Comparison of ENCODE assay signal across 30 cellular contexts in genomic region chr10:84212015-84212414, GRCh38. TPM values are rescaled to one million over a fixed set of nuclear protein-coding genes. Genes with fewer than 3 reads are reported as not detected.
"Had no signal": no experiment of that assay in that cellular context is flagged by ENCODE, and none has a peak within 500 bp of the region (broad histone marks: within the 10 kb centered on the region; RNA-seq: fewer than 3 reads in every experiment).

No MANE protein-coding gene starts in this region.

- H3K27me3 ChIP-seq: ascending aorta, dorsolateral prefrontal cortex, foreskin keratinocyte, gastrocnemius medialis had no signal

- H3K36me3 Mint-ChIP-seq: activated CD4-positive, alpha-beta memory T cell treated with anti-CD3 and anti-CD28 coated beads for 36 hours; activated naive CD4-positive, alpha-beta T cell treated with anti-CD3 and anti-CD28 coated beads, Interleukin-2, amount 10 ng/mL, durations not matched to agents 7 days and 5 days; activated naive CD4-positive, alpha-beta T cell treated with anti-CD3 and anti-CD28 coated beads, Interleukin-2, amount 50 U/mL, for 72 hours; activated naive CD8-positive, alpha-beta T cell treated with anti-CD3 and anti-CD28 coated beads, Interleukin-2, amount 10 ng/mL, durations not matched to agents 7 days and 5 days; brain had no signal

- H3K27me3 Mint-ChIP-seq: activated CD4-positive, alpha-beta T cell treated with anti-CD3 and anti-CD28 coated beads for 36 hours; brain; central memory CD8-positive, alpha-beta T cell had no signal

- H3K9me3 Mint-ChIP-seq: activated CD4-positive, alpha-beta memory T cell treated with anti-CD3 and anti-CD28 coated beads for 36 hours; activated CD4-positive, alpha-beta T cell treated with anti-CD3 and anti-CD28 coated beads, Interleukin-2, amount 10 ng/mL, durations not matched to agents 24 days and 14 days; activated naive CD4-positive, alpha-beta T cell treated with anti-CD3 and anti-CD28 coated beads, Interleukin-2, amount 10 ng/mL, durations not matched to agents 7 days and 5 days; activated naive CD4-positive, alpha-beta T cell treated with anti-CD3 and anti-CD28 coated beads, Interleukin-2, amount 50 U/mL, for 72 hours; activated naive CD8-positive, alpha-beta T cell treated with anti-CD3 and anti-CD28 coated beads, Interleukin-2, amount 10 ng/mL, durations not matched to agents 7 days and 5 days; activated T-cell treated with anti-CD3 and anti-CD28 coated beads, Interleukin-2, amount 50 U/mL, for 24 hours; activated T-cell treated with anti-CD3 and anti-CD28 coated beads, Interleukin-2, amount 50 U/mL, for 72 hours; brain; central memory CD8-positive, alpha-beta T cell; dendritic cell treated with granulocyte-macrophage colony-stimulating factor and Interleukin-4, amounts not matched to agents 40 ng/mL and 50 ng/mL, for 4 days; endodermal cell had no signal

- DNase-seq: activated CD4-positive, alpha-beta memory T cell treated with anti-CD3 and anti-CD28 coated beads for 36 hours; activated CD4-positive, alpha-beta T cell treated with anti-CD3 and anti-CD28 coated beads for 36 hours; activated CD4-positive, alpha-beta T cell treated with anti-CD3 and anti-CD28 coated beads, Interleukin-2, amount 10 ng/mL, durations not matched to agents 24 days and 14 days; activated CD4-positive, CD25-positive, alpha-beta regulatory T cell; activated CD4-positive, CD25-positive, alpha-beta regulatory T cell treated with anti-CD3 and anti-CD28 coated beads, Interleukin-2, amount 50 U/mL, for 72 hours; activated CD8-positive, alpha-beta memory T cell treated with anti-CD3 and anti-CD28 coated beads, Interleukin-2, amount 50 U/mL, for 48 hours; activated gamma-delta T cell; activated naive CD4-positive, alpha-beta T cell; activated naive CD4-positive, alpha-beta T cell treated with anti-CD3 and anti-CD28 coated beads, Interleukin-2, amount 10 ng/mL, durations not matched to agents 7 days and 5 days; activated naive CD8-positive, alpha-beta T cell treated with anti-CD3 and anti-CD28 coated beads, Interleukin-2, amount 10 ng/mL, durations not matched to agents 7 days and 5 days; activated T-cell treated with anti-CD3 and anti-CD28 coated beads for 4 hours; activated T-cell treated with anti-CD3 and anti-CD28 coated beads, Interleukin-2, amount 50 U/mL, for 24 hours; activated T-cell treated with anti-CD3 and anti-CD28 coated beads, Interleukin-2, amount 50 U/mL, for 72 hours; dorsolateral prefrontal cortex; effector memory CD4-positive, alpha-beta T cell; endodermal cell; foreskin keratinocyte; gastrocnemius medialis; glutamatergic neuron; T-helper 2 cell had no signal

- H3K4me1 Mint-ChIP-seq: activated CD4-positive, alpha-beta T cell treated with anti-CD3 and anti-CD28 coated beads for 36 hours; activated CD4-positive, alpha-beta T cell treated with anti-CD3 and anti-CD28 coated beads, Interleukin-2, amount 10 ng/mL, durations not matched to agents 24 days and 14 days; activated naive CD4-positive, alpha-beta T cell treated with anti-CD3 and anti-CD28 coated beads, Interleukin-2, amount 10 ng/mL, durations not matched to agents 7 days and 5 days; activated naive CD8-positive, alpha-beta T cell treated with anti-CD3 and anti-CD28 coated beads, Interleukin-2, amount 10 ng/mL, durations not matched to agents 7 days and 5 days; brain; central memory CD8-positive, alpha-beta T cell; endodermal cell had no signal

- ATAC-seq: activated CD4-positive, alpha-beta T cell treated with anti-CD3 and anti-CD28 coated beads for 36 hours; activated naive CD4-positive, alpha-beta T cell treated with anti-CD3 and anti-CD28 coated beads, Interleukin-2, amount 50 U/mL, for 72 hours; activated T-cell treated with anti-CD3 and anti-CD28 coated beads, Interleukin-2, amount 50 U/mL, for 72 hours; foreskin keratinocyte; gastrocnemius medialis had no signal

- H3K4me3 ChIP-seq: ascending aorta, coronary artery, dorsolateral prefrontal cortex, esophagus muscularis mucosa, gastrocnemius medialis had no signal

- H3K4me3 Mint-ChIP-seq: activated CD4-positive, alpha-beta memory T cell treated with anti-CD3 and anti-CD28 coated beads for 36 hours; activated CD4-positive, alpha-beta T cell treated with anti-CD3 and anti-CD28 coated beads for 36 hours; activated CD4-positive, alpha-beta T cell treated with anti-CD3 and anti-CD28 coated beads, Interleukin-2, amount 10 ng/mL, durations not matched to agents 24 days and 14 days; activated naive CD4-positive, alpha-beta T cell treated with anti-CD3 and anti-CD28 coated beads, Interleukin-2, amount 10 ng/mL, durations not matched to agents 7 days and 5 days; activated naive CD8-positive, alpha-beta T cell treated with anti-CD3 and anti-CD28 coated beads, Interleukin-2, amount 10 ng/mL, durations not matched to agents 7 days and 5 days; activated T-cell treated with anti-CD3 and anti-CD28 coated beads, Interleukin-2, amount 50 U/mL, for 24 hours; activated T-cell treated with anti-CD3 and anti-CD28 coated beads, Interleukin-2, amount 50 U/mL, for 72 hours; brain; central memory CD8-positive, alpha-beta T cell; dendritic cell treated with granulocyte-macrophage colony-stimulating factor and Interleukin-4, amounts not matched to agents 40 ng/mL and 50 ng/mL, for 4 days; endodermal cell had no signal

- H3K4me1 ChIP-seq: ascending aorta, esophagus muscularis mucosa, foreskin keratinocyte, gastrocnemius medialis had no signal

- H3K27ac Mint-ChIP-seq: activated CD4-positive, alpha-beta memory T cell treated with anti-CD3 and anti-CD28 coated beads for 36 hours; activated CD4-positive, alpha-beta T cell treated with anti-CD3 and anti-CD28 coated beads for 36 hours; activated CD4-positive, alpha-beta T cell treated with anti-CD3 and anti-CD28 coated beads, Interleukin-2, amount 10 ng/mL, durations not matched to agents 24 days and 14 days; activated naive CD4-positive, alpha-beta T cell treated with anti-CD3 and anti-CD28 coated beads, Interleukin-2, amount 10 ng/mL, durations not matched to agents 7 days and 5 days; activated naive CD4-positive, alpha-beta T cell treated with anti-CD3 and anti-CD28 coated beads, Interleukin-2, amount 50 U/mL, for 72 hours; activated naive CD8-positive, alpha-beta T cell treated with anti-CD3 and anti-CD28 coated beads, Interleukin-2, amount 10 ng/mL, durations not matched to agents 7 days and 5 days; activated T-cell treated with anti-CD3 and anti-CD28 coated beads, Interleukin-2, amount 50 U/mL, for 24 hours; activated T-cell treated with anti-CD3 and anti-CD28 coated beads, Interleukin-2, amount 50 U/mL, for 72 hours; brain; dendritic cell treated with granulocyte-macrophage colony-stimulating factor and Interleukin-4, amounts not matched to agents 40 ng/mL and 50 ng/mL, for 4 days; endodermal cell had no signal

- H3K36me3 ChIP-seq: ascending aorta, esophagus muscularis mucosa, gastrocnemius medialis had no signal

- H3K9me3 ChIP-seq: ascending aorta, esophagus muscularis mucosa, gastrocnemius medialis had no signal

- H3K27ac ChIP-seq: ascending aorta, coronary artery, dorsolateral prefrontal cortex, esophagus muscularis mucosa, foreskin keratinocyte, gastrocnemius medialis had no signal

RNA-seq across cellular contexts. Expression of gene LRIT2, which starts 13.3 kb away (rescaled TPM):
- total RNA-seq: activated CD4-positive, alpha-beta memory T cell treated with anti-CD3 and anti-CD28 coated beads for 36 hours; activated CD4-positive, alpha-beta T cell treated with anti-CD3 and anti-CD28 coated beads for 36 hours; activated CD4-positive, alpha-beta T cell treated with anti-CD3 and anti-CD28 coated beads, Interleukin-2, amount 10 ng/mL, durations not matched to agents 24 days and 14 days; activated naive CD4-positive, alpha-beta T cell treated with anti-CD3 and anti-CD28 coated beads, Interleukin-2, amount 50 U/mL, for 72 hours; activated naive CD8-positive, alpha-beta T cell treated with anti-CD3 and anti-CD28 coated beads, Interleukin-2, amount 10 ng/mL, durations not matched to agents 7 days and 5 days; activated T-cell treated with anti-CD3 and anti-CD28 coated beads, Interleukin-2, amount 50 U/mL, for 72 hours; ascending aorta; cerebellum; endodermal cell; epithelial cell of proximal tubule; foreskin keratinocyte; gastrocnemius medialis; T-helper 1 cell treated with Interleukin-12 subunit alpha and Interleukin-12 subunit beta and Interleukin-4 antibody, amounts not matched to agents 30 ng/mL and 1 ng/mL, for 36 hours had no signal

RNA-seq across cellular contexts. Expression of gene CDHR1, which starts 17.7 kb away (rescaled TPM):
- total RNA-seq: ascending aorta had no signal

RNA-seq across cellular contexts. Expression of gene LRIT1, which starts 29.3 kb away (rescaled TPM):
- total RNA-seq: activated CD4-positive, alpha-beta memory T cell treated with anti-CD3 and anti-CD28 coated beads for 36 hours; activated CD4-positive, alpha-beta T cell treated with anti-CD3 and anti-CD28 coated beads for 36 hours; activated CD4-positive, alpha-beta T cell treated with anti-CD3 and anti-CD28 coated beads, Interleukin-2, amount 10 ng/mL, durations not matched to agents 24 days and 14 days; activated naive CD4-positive, alpha-beta T cell treated with anti-CD3 and anti-CD28 coated beads, Interleukin-2, amount 50 U/mL, for 72 hours; activated naive CD8-positive, alpha-beta T cell treated with anti-CD3 and anti-CD28 coated beads, Interleukin-2, amount 10 ng/mL, durations not matched to agents 7 days and 5 days; activated T-cell treated with anti-CD3 and anti-CD28 coated beads, Interleukin-2, amount 50 U/mL, for 72 hours; ascending aorta; cerebellum; epithelial cell of proximal tubule; esophagus muscularis mucosa; foreskin keratinocyte; gastrocnemius medialis; T-helper 1 cell treated with Interleukin-12 subunit alpha and Interleukin-12 subunit beta and Interleukin-4 antibody, amounts not matched to agents 30 ng/mL and 1 ng/mL, for 36 hours had no signal

RNA-seq across cellular contexts. Expression of gene RGR, which starts 32.8 kb away (rescaled TPM):
- total RNA-seq: activated CD4-positive, alpha-beta memory T cell treated with anti-CD3 and anti-CD28 coated beads for 36 hours; activated CD4-positive, alpha-beta T cell treated with anti-CD3 and anti-CD28 coated beads for 36 hours; activated CD4-positive, alpha-beta T cell treated with anti-CD3 and anti-CD28 coated beads, Interleukin-2, amount 10 ng/mL, durations not matched to agents 24 days and 14 days; activated naive CD4-positive, alpha-beta T cell treated with anti-CD3 and anti-CD28 coated beads, Interleukin-2, amount 50 U/mL, for 72 hours; activated naive CD8-positive, alpha-beta T cell treated with anti-CD3 and anti-CD28 coated beads, Interleukin-2, amount 10 ng/mL, durations not matched to agents 7 days and 5 days; activated T-cell treated with anti-CD3 and anti-CD28 coated beads, Interleukin-2, amount 50 U/mL, for 72 hours; ascending aorta; endodermal cell; epithelial cell of proximal tubule; foreskin keratinocyte; T-helper 1 cell treated with Interleukin-12 subunit alpha and Interleukin-12 subunit beta and Interleukin-4 antibody, amounts not matched to agents 30 ng/mL and 1 ng/mL, for 36 hours had no signal

RNA-seq across cellular contexts. Expression of gene GPR15LG, which starts 38.4 kb away (rescaled TPM):
- total RNA-seq: activated CD4-positive, alpha-beta memory T cell treated with anti-CD3 and anti-CD28 coated beads for 36 hours; activated CD4-positive, alpha-beta T cell treated with anti-CD3 and anti-CD28 coated beads for 36 hours; activated CD4-positive, alpha-beta T cell treated with anti-CD3 and anti-CD28 coated beads, Interleukin-2, amount 10 ng/mL, durations not matched to agents 24 days and 14 days; activated naive CD4-positive, alpha-beta T cell treated with anti-CD3 and anti-CD28 coated beads, Interleukin-2, amount 50 U/mL, for 72 hours; activated naive CD8-positive, alpha-beta T cell treated with anti-CD3 and anti-CD28 coated beads, Interleukin-2, amount 10 ng/mL, durations not matched to agents 7 days and 5 days; activated T-cell treated with anti-CD3 and anti-CD28 coated beads, Interleukin-2, amount 50 U/mL, for 72 hours; ascending aorta; dorsolateral prefrontal cortex; endodermal cell; epithelial cell of proximal tubule; esophagus muscularis mucosa; T-helper 1 cell treated with Interleukin-12 subunit alpha and Interleukin-12 subunit beta and Interleukin-4 antibody, amounts not matched to agents 30 ng/mL and 1 ng/mL, for 36 hours had no signal
